ENCODE assay signal across 1 cellular context in the genomic region with DNA sequence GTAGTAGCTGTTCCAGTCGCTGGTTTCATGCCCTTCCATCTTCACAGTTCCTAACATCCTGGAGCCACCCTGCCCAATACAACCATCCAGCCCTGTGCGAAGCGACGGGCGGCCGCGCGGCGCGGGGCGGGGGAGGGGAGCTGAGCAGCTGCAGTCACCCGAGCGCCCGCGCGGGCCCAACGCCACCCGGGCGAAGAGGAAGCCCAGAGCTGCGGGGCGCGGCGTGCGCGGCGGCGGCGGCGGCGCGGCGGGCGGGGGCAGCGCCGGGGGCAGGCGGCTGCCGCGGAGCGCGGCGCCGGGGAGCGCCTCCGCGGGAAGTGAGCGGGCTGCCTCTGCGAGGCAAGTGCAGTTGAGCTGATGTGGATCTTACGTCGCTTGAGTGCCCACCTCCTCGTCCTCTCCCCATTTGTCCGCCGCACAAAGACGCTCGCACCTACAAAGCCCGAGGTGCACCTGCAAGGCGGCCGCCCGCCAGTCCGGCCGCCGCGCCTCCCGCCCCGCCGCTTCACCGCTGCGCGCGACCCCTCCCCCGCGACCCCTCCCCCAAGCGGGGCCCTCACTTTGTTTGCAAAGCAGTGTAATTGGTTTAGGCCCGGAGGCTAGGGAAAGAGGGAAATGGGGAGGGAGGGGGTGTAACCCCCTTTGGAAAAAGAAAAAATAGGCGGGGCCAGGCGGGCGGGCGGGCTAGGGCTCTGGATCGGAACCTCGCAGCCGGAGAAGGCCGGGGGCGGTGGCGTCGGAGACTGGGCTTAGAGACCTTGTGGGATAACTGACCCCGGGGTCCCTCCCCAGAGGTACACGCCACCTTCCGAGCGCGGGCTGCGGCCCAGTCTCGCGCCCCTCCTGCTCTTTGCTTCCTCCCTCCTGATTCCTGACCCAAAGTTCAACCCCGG.
TF ChIP-seq lines count a peak whose summit lies in the region.

A gene (minus strand): TSS at position 334 of the 893 bp plus-strand sequence. CDS start 277 bp downstream, at position 57.
A gene with protein sequence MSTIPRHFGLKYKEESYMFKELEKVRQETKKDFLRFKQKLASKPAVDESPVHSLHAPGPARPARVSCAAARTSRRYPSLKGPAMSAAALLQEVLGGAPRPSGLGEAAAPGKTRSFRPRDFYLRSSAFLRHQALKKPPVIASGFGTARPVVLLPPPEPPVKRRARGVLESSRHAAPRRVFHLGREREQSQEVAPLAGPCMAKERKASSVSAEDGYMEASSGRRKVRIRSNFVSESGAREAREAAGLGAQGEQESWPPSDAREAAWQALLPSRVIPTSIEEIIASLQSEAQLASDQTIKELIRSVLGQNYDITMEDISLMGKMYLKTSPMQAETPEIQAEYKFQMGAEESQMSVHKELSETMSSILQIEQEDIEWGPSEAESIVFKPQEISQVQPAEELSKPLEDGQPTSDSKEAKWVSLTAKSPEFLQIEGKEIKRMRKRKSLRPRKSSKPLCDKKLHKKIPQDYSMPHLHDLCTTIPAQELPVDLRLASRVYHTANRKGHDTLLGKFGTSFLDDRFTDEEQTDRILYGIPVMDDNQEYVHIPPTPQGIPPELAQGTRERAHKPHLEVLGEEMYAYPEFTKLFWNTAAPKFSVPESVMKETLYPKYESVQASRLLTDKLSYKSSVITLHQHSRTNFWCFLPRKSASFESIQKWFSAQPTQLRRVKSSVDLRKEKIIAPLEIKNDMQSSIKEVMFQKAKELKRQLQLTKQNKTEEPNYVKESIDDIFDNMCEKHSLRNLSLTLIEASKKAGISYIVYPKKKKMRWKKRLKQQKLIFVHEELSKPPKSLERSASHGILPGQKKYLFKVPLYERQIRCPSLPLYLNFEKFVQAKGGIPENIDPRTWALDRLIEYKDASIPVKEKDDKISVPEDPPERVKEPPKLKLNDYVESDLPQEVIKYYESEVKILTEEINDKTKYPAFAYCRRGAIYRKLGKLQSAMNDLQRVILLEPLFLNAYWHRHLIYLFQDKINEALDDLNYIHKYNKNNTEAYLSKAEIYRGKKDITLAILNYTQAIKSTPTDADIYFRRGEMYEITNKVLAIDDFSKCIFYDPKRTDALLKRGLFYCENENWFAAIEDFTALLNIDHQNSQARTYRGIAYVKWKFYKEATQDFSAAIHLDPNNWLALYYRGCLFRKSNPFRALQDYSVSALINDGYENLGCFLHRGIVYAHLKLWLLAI (N-terminal part only) (plus strand): TSS at position 714 of the 893 bp plus-strand sequence. CDS start 26,436 bp downstream, outside the sequence.

TF ChIP-seq in HepG2, 621 proteins besides CTCF, POLR2A, EP300 and RAD21 (continued from another document and continues in another):
- TF ChIP-seq PRPF4 (IDR thresholded peaks at IDR 0.05; ENCODE audit: low read depth, low read length, poor library complexity, severe bottlenecking): peak; percentile 92
- TF ChIP-seq, protein P1, sequence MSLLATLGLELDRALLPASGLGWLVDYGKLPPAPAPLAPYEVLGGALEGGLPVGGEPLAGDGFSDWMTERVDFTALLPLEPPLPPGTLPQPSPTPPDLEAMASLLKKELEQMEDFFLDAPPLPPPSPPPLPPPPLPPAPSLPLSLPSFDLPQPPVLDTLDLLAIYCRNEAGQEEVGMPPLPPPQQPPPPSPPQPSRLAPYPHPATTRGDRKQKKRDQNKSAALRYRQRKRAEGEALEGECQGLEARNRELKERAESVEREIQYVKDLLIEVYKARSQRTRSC (CRISPR knock-in tag; IDR thresholded peaks at IDR 0.05; ENCODE audit: low read depth): peak; percentile 0; the same call in 1 of the 2 replicates
- TF ChIP-seq, protein P2, sequence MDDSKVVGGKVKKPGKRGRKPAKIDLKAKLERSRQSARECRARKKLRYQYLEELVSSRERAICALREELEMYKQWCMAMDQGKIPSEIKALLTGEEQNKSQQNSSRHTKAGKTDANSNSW (CRISPR knock-in tag; IDR thresholded peaks at IDR 0.05; ENCODE audit: borderline replicate concordance): peak; percentile 16; the same call in 1 of the 2 replicates
- TF ChIP-seq, protein P3, sequence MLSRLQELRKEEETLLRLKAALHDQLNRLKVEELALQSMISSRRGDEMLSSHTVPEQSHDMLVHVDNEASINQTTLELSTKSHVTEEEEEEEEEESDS (CRISPR knock-in tag; IDR thresholded peaks at IDR 0.05; ENCODE audit: borderline replicate concordance): peak; percentile 66
- TF ChIP-seq ZNF235 (CRISPR knock-in tag; IDR thresholded peaks at IDR 0.05; ENCODE audit: borderline replicate concordance): no peak; the same call in 1 of the 2 replicates
- peak; percentile 37; the same call in 1 of the 2 replicates for TF ChIP-seq ZNF569 (CRISPR knock-in tag; IDR thresholded peaks at IDR 0.05; ENCODE audit: borderline replicate concordance)
- TF ChIP-seq, protein P4, sequence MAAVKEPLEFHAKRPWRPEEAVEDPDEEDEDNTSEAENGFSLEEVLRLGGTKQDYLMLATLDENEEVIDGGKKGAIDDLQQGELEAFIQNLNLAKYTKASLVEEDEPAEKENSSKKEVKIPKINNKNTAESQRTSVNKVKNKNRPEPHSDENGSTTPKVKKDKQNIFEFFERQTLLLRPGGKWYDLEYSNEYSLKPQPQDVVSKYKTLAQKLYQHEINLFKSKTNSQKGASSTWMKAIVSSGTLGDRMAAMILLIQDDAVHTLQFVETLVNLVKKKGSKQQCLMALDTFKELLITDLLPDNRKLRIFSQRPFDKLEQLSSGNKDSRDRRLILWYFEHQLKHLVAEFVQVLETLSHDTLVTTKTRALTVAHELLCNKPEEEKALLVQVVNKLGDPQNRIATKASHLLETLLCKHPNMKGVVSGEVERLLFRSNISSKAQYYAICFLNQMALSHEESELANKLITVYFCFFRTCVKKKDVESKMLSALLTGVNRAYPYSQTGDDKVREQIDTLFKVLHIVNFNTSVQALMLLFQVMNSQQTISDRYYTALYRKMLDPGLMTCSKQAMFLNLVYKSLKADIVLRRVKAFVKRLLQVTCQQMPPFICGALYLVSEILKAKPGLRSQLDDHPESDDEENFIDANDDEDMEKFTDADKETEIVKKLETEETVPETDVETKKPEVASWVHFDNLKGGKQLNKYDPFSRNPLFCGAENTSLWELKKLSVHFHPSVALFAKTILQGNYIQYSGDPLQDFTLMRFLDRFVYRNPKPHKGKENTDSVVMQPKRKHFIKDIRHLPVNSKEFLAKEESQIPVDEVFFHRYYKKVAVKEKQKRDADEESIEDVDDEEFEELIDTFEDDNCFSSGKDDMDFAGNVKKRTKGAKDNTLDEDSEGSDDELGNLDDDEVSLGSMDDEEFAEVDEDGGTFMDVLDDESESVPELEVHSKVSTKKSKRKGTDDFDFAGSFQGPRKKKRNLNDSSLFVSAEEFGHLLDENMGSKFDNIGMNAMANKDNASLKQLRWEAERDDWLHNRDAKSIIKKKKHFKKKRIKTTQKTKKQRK (IDR thresholded peaks at IDR 0.05; ENCODE audit: low read length): no peak
- no peak for TF ChIP-seq ZFP36L2 (CRISPR knock-in tag; IDR thresholded peaks at IDR 0.05)
- no peak for TF ChIP-seq ZNF350 (CRISPR knock-in tag; IDR thresholded peaks at IDR 0.05; ENCODE audit: borderline replicate concordance, low read depth)
- no peak for TF ChIP-seq SSRP1 (CRISPR knock-in tag; IDR thresholded peaks at IDR 0.05)
- TF ChIP-seq, protein P5, sequence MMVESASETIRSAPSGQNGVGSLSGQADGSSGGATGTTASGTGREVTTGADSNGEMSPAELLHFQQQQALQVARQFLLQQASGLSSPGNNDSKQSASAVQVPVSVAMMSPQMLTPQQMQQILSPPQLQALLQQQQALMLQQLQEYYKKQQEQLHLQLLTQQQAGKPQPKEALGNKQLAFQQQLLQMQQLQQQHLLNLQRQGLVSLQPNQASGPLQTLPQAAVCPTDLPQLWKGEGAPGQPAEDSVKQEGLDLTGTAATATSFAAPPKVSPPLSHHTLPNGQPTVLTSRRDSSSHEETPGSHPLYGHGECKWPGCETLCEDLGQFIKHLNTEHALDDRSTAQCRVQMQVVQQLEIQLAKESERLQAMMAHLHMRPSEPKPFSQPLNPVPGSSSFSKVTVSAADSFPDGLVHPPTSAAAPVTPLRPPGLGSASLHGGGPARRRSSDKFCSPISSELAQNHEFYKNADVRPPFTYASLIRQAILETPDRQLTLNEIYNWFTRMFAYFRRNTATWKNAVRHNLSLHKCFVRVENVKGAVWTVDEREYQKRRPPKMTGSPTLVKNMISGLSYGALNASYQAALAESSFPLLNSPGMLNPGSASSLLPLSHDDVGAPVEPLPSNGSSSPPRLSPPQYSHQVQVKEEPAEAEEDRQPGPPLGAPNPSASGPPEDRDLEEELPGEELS (CRISPR knock-in tag; IDR thresholded peaks at IDR 0.05): peak; percentile 64; the same call in 1 of the 2 replicates
- TF ChIP-seq, protein P6, sequence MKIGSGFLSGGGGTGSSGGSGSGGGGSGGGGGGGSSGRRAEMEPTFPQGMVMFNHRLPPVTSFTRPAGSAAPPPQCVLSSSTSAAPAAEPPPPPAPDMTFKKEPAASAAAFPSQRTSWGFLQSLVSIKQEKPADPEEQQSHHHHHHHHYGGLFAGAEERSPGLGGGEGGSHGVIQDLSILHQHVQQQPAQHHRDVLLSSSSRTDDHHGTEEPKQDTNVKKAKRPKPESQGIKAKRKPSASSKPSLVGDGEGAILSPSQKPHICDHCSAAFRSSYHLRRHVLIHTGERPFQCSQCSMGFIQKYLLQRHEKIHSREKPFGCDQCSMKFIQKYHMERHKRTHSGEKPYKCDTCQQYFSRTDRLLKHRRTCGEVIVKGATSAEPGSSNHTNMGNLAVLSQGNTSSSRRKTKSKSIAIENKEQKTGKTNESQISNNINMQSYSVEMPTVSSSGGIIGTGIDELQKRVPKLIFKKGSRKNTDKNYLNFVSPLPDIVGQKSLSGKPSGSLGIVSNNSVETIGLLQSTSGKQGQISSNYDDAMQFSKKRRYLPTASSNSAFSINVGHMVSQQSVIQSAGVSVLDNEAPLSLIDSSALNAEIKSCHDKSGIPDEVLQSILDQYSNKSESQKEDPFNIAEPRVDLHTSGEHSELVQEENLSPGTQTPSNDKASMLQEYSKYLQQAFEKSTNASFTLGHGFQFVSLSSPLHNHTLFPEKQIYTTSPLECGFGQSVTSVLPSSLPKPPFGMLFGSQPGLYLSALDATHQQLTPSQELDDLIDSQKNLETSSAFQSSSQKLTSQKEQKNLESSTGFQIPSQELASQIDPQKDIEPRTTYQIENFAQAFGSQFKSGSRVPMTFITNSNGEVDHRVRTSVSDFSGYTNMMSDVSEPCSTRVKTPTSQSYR (CRISPR knock-in tag; IDR thresholded peaks at IDR 0.05; ENCODE audit: borderline replicate concordance): peak; percentile 96
- TF ChIP-seq, protein P7, sequence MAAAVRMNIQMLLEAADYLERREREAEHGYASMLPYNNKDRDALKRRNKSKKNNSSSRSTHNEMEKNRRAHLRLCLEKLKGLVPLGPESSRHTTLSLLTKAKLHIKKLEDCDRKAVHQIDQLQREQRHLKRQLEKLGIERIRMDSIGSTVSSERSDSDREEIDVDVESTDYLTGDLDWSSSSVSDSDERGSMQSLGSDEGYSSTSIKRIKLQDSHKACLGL (CRISPR knock-in tag; IDR thresholded peaks at IDR 0.05): peak; percentile 70; the same call in 1 of the 2 replicates
- TF ChIP-seq ZNF607 (CRISPR knock-in tag; IDR thresholded peaks at IDR 0.05; ENCODE audit: borderline replicate concordance): peak; percentile 55
- peak; percentile 35 for TF ChIP-seq CBX1 (IDR thresholded peaks at IDR 0.05; ENCODE audit: low read depth)
- peak; percentile 72 for TF ChIP-seq MYC (CRISPR knock-in tag; IDR thresholded peaks at IDR 0.05; ENCODE audit: borderline replicate concordance)
- TF ChIP-seq, protein P8, sequence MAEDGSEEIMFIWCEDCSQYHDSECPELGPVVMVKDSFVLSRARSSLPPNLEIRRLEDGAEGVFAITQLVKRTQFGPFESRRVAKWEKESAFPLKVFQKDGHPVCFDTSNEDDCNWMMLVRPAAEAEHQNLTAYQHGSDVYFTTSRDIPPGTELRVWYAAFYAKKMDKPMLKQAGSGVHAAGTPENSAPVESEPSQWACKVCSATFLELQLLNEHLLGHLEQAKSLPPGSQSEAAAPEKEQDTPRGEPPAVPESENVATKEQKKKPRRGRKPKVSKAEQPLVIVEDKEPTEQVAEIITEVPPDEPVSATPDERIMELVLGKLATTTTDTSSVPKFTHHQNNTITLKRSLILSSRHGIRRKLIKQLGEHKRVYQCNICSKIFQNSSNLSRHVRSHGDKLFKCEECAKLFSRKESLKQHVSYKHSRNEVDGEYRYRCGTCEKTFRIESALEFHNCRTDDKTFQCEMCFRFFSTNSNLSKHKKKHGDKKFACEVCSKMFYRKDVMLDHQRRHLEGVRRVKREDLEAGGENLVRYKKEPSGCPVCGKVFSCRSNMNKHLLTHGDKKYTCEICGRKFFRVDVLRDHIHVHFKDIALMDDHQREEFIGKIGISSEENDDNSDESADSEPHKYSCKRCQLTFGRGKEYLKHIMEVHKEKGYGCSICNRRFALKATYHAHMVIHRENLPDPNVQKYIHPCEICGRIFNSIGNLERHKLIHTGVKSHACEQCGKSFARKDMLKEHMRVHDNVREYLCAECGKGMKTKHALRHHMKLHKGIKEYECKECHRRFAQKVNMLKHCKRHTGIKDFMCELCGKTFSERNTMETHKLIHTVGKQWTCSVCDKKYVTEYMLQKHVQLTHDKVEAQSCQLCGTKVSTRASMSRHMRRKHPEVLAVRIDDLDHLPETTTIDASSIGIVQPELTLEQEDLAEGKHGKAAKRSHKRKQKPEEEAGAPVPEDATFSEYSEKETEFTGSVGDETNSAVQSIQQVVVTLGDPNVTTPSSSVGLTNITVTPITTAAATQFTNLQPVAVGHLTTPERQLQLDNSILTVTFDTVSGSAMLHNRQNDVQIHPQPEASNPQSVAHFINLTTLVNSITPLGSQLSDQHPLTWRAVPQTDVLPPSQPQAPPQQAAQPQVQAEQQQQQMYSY (CRISPR knock-in tag; IDR thresholded peaks at IDR 0.05): 0 out of 2 replicates have a peak, but pooled peaks have one; percentile 29
- TF ChIP-seq, protein P9, sequence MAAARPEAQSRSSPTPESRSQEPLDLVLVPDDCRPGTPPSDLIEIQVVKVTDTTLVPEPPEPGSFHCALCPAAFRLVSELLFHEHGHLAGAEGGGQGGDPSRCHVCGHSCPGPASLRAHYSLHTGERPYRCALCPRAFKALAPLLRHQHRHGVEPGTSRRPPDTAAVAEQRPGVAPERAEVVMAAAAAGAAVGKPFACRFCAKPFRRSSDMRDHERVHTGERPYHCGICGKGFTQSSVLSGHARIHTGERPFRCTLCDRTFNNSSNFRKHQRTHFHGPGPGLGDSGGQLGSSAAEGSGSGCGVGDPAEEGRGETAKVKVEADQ (CRISPR knock-in tag; IDR thresholded peaks at IDR 0.05; ENCODE audit: borderline replicate concordance): 0 out of 2 replicates have a peak, but pooled peaks have one; percentile 60
- TF ChIP-seq MED8 (CRISPR knock-in tag; IDR thresholded peaks at IDR 0.05; ENCODE audit: insufficient replicate concordance): peak; percentile 62
- TF ChIP-seq TP53 (CRISPR knock-in tag; conservative IDR thresholded peaks at IDR 0.05): 0 out of 2 replicates have a peak, but pooled peaks have one; percentile 34
- TF ChIP-seq ATAD3A (CRISPR knock-in tag; IDR thresholded peaks at IDR 0.05): no peak
- no peak for TF ChIP-seq SCMH1 (CRISPR knock-in tag; IDR thresholded peaks at IDR 0.05; ENCODE audit: borderline replicate concordance)
